26 cellular contexts compared by ENCODE assay signal in the genomic region with DNA sequence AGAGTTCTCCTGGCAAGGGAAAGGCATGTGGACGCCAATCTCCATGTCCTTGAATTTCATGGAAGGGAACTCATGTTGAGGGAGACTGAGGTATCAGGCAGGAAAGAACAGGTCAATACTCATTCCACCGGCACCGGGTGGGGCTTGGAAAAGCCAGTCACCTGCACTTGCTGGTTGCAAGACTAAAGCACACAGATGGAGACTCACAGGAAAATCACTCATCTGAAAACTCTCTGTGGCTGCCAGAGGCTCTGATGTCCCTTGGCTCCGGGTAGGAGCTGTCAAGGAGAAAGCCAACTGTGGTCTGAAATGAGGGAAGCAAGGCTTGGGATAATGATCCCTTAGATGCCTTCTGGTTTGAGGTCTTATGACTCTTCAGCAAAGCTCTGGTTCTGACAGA. TPM values are rescaled to one million over a fixed set of nuclear protein-coding genes. Genes with fewer than 3 reads are reported as not detected.
"Had no signal": no experiment of that assay in that cellular context is flagged by ENCODE, and none has a peak within 500 bp of the region (broad histone marks: within the 10 kb centered on the region; RNA-seq: fewer than 3 reads in every experiment).

No MANE protein-coding gene starts in this region.

- ATAC-seq: activated naive CD4-positive, alpha-beta T cell treated with anti-CD3 and anti-CD28 coated beads, Interleukin-2, amount 50 U/mL, for 72 hours; activated naive CD8-positive, alpha-beta T cell treated with anti-CD3 and anti-CD28 coated beads, Interleukin-2, amount 50 U/mL, for 24 hours; activated T-cell treated with anti-CD3 and anti-CD28 coated beads, Interleukin-2, amount 50 U/mL, for 4 hours; HepG2 had no signal

- H3K27me3 ChIP-seq: breast epithelium, Peyer's patch had no signal

- H3K4me1 ChIP-seq: breast epithelium, Peyer's patch had no signal

- H3K27ac ChIP-seq: breast epithelium, KMS-11, Peyer's patch, VCaP had no signal

- DNase-seq: activated CD4-positive, alpha-beta memory T cell treated with anti-CD3 and anti-CD28 coated beads for 36 hours; activated CD4-positive, alpha-beta T cell treated with anti-CD3 and anti-CD28 coated beads, Interleukin-2, amount 10 ng/mL, durations not matched to agents 7 days and 5 days; activated CD4-positive, CD25-positive, alpha-beta regulatory T cell; activated CD8-positive, alpha-beta memory T cell treated with anti-CD3 and anti-CD28 coated beads for 24 hours; activated effector memory CD4-positive, alpha-beta T cell treated with anti-CD3 and anti-CD28 coated beads, Interleukin-2, amount 50 U/mL, for 16 hours; activated naive CD4-positive, alpha-beta T cell treated with Interleukin-2 at 50 U/mL for 16 hours; activated naive CD8-positive, alpha-beta T cell treated with anti-CD3 and anti-CD28 coated beads, Interleukin-2, amount 50 U/mL, for 24 hours; activated T-cell treated with anti-CD3 and anti-CD28 coated beads, Interleukin-2, amount 50 U/mL, for 4 hours; amygdala; central memory CD4-positive, alpha-beta T cell; MV-4-11; NCI-H1092 treated with DMSO at 0.1 percent for 48 hours; NCI-H1417 treated with DMSO at 0.1 percent for 48 hours; NCI-H187; NCI-H2081; NCI-H226; NCI-H510A treated with DMSO at 0.1 percent for 48 hours; NCI-H69; NK-92 treated with Interleukin-12 subunit alpha and Interleukin-12 subunit beta, amount 100 ng/mL, for 24 hours; Peyer's patch; SHP77 had no signal

- H3K9me3 ChIP-seq: breast epithelium, Peyer's patch had no signal

- H3K4me3 ChIP-seq: breast epithelium, Peyer's patch had no signal

- H3K36me3 ChIP-seq: breast epithelium, Peyer's patch had no signal

RNA-seq across cellular contexts. Expression of a gene that starts 8.7 kb away (rescaled TPM):
- total RNA-seq: activated CD4-positive, alpha-beta memory T cell treated with anti-CD3 and anti-CD28 coated beads for 36 hours; activated CD4-positive, alpha-beta T cell treated with anti-CD3 and anti-CD28 coated beads, Interleukin-2, amount 10 ng/mL, durations not matched to agents 7 days and 5 days; activated naive CD4-positive, alpha-beta T cell treated with anti-CD3 and anti-CD28 coated beads, Interleukin-2, amount 50 U/mL, for 72 hours had no signal
